4 cellular contexts compared by ENCODE assay signal in the genomic region with DNA sequence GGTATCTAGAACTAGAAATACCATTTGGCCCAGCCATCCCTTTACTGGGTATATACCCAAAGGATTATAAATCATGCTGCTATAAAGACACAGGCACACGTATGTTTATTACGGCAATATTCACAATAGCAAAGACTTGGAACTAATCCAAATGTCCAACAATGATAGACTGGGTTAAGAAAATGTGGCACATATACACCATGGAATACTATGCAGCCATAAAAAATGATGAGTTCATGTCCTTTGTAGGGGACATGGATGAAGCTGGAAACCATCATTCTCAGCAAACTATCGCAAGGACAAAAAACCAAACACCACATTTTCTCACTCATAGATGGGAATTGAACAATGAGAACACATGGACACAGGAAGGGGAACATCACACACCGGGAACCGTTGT. TPM values are rescaled to one million over a fixed set of nuclear protein-coding genes. Genes with fewer than 3 reads are reported as not detected.
"Had no signal": no experiment of that assay in that cellular context is flagged by ENCODE, and none has a peak within 500 bp of the region (broad histone marks: within the 10 kb centered on the region; RNA-seq: fewer than 3 reads in every experiment).

No MANE protein-coding gene starts in this region.

RNA-seq across cellular contexts. Expression of gene NPAS4, which starts 43.3 kb away (rescaled TPM):
- total RNA-seq: LHCN-M2, M059J, MCF 10A, NCI-H460 had no signal
